ENCODE assay signal across 8 cellular contexts in the genomic region with DNA sequence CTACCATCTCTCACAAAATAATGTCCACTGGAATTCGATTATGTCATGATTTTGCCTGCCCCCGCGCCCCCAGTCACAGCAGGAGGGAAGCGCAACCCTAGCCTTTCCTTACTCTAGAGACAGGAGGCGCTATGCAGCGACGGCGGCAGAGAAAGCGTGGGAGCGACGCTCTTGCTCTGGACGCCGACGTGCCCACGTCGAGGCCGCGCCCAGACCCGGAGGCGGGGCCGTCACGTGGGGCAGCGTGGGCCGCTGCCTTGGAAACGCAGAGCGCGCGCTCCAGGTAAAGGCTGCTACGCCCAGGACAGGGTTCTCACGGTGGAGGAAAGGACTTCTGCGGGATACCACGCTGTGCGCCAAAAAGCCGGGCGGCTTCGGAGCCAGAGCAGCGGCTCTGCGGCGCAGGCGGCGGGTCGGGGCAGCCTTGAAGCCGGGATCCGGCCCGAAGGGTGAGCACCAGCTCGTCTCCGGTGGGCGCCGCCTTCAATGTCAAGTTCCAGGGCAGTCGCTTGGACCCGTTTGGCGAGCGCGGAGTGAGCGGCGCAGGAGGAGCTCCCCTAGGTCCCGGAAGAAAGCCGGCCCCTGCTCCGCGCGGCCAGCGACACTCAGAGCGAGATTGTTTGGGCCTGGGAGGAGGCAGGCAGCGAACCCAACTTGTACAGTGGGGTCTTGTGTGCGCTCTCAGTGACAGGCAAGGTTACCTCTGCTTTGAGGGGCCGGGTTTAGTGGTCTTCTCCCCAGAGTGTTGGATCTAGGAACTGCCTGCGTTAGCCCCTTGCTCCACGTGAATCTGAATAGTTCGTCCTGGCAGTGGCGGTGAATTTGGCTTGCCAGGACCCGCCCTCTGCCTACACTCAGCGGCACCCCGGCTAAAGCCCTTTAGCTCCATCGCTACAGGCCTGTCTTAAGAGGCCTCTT.
A peak's percentile ranks its signal among the peaks of the same experiment; 100 is the strongest.
DNase-seq lines count a peak whose midpoint lies in the region; ATAC-seq and TF ChIP-seq lines count a peak whose summit lies in the region.

No MANE protein-coding gene starts in this region.

- H3K27ac Mint-ChIP-seq in GM23338 (peak overlapping the region; percentile 80), natural killer cell (peak overlapping the region; percentile 76 to 89)
- H3K27ac Mint-ChIP-seq in activated T-helper 2 cell treated with anti-CD3 and anti-CD28 coated beads, Interferon-gamma antibody, Interleukin-2, Interleukin-4, amounts not matched to agents 10 μg/mL and 5 μg/mL and 100 μg/mL, durations not matched to agents 14 hours and 24 hours and 36 hours = peak overlapping the region; percentile 87

- no peaks in the 10 kb centered on the region for H3K27me3 ChIP-seq in GM23338 (ENCODE audit: insufficient read depth)

- H3K4me1 ChIP-seq in GM23338 (ENCODE audit: insufficient read depth) = peaks cover 32% of the 10 kb centered on the region

- H3K4me3 Mint-ChIP-seq in GM23338 (peak overlapping the region; percentile 96), natural killer cell (peak overlapping the region; percentile 95)
- peak overlapping the region; percentile 91 for H3K4me3 Mint-ChIP-seq in activated T-helper 2 cell treated with anti-CD3 and anti-CD28 coated beads, Interferon-gamma antibody, Interleukin-2, Interleukin-4, amounts not matched to agents 10 μg/mL and 5 μg/mL and 100 μg/mL, durations not matched to agents 14 hours and 24 hours and 36 hours (ENCODE audit: low read depth)

- peak overlapping the region; percentile 85 for H2AFZ ChIP-seq in GM23338

- 0 out of 3 replicates have a peak, but pooled peaks cover 3% of the 10 kb centered on the region for H3K36me3 Mint-ChIP-seq in GM23338 (ENCODE audit: low read depth)
- H3K36me3 Mint-ChIP-seq in activated T-helper 2 cell treated with anti-CD3 and anti-CD28 coated beads, Interferon-gamma antibody, Interleukin-2, Interleukin-4, amounts not matched to agents 10 μg/mL and 5 μg/mL and 100 μg/mL, durations not matched to agents 14 hours and 24 hours and 36 hours (ENCODE audit: low read depth) = peaks cover 7% of the 10 kb centered on the region
- H3K36me3 Mint-ChIP-seq in natural killer cell = no peaks in the 10 kb centered on the region

- ATAC-seq in GM23338 = peak; percentile 91
- ATAC-seq in natural killer cell = peak; percentile 95 to 100 (median 98)

- H3K4me2 ChIP-seq in GM23338 = peak overlapping the region; percentile 90

- no peaks in the 10 kb centered on the region for H3K36me3 ChIP-seq in GM23338 (ENCODE audit: insufficient read depth)

- peaks cover 31% of the 10 kb centered on the region; the same call in 2 of the 3 replicates for H3K4me1 Mint-ChIP-seq in GM23338
- H3K4me1 Mint-ChIP-seq in activated T-helper 2 cell treated with anti-CD3 and anti-CD28 coated beads, Interferon-gamma antibody, Interleukin-2, Interleukin-4, amounts not matched to agents 10 μg/mL and 5 μg/mL and 100 μg/mL, durations not matched to agents 14 hours and 24 hours and 36 hours (ENCODE audit: low read depth) = peaks cover 21% of the 10 kb centered on the region
- peaks cover 23 to 24% of the 10 kb centered on the region in 2 donors for H3K4me1 Mint-ChIP-seq in natural killer cell

- H3K9me3 Mint-ChIP-seq in GM23338 (no peaks in the 10 kb centered on the region), natural killer cell (no peaks in the 10 kb centered on the region)
- H3K9me3 Mint-ChIP-seq in activated T-helper 2 cell treated with anti-CD3 and anti-CD28 coated beads, Interferon-gamma antibody, Interleukin-2, Interleukin-4, amounts not matched to agents 10 μg/mL and 5 μg/mL and 100 μg/mL, durations not matched to agents 14 hours and 24 hours and 36 hours = no peaks in the 10 kb centered on the region

- H3K27me3 Mint-ChIP-seq in GM23338 (ENCODE audit: insufficient read depth, low read depth, poor library complexity) (no peaks in the 10 kb centered on the region), natural killer cell (ENCODE audit: low read depth in 2 of 2) (peaks cover 0 to 2% of the 10 kb centered on the region in 2 donors)
- peaks cover 3% of the 10 kb centered on the region for H3K27me3 Mint-ChIP-seq in activated T-helper 2 cell treated with anti-CD3 and anti-CD28 coated beads, Interferon-gamma antibody, Interleukin-2, Interleukin-4, amounts not matched to agents 10 μg/mL and 5 μg/mL and 100 μg/mL, durations not matched to agents 14 hours and 24 hours and 36 hours (ENCODE audit: low read depth)

- TF ChIP-seq CTCF in GM23338 (conservative IDR thresholded peaks at IDR 0.05; ENCODE audit: low read depth in 2 of 2) = peak; percentile 76 to 85
- peak; percentile 80 for TF ChIP-seq CTCF in fibroblast of pulmonary artery (IDR thresholded peaks at IDR 0.05; ENCODE audit: low read length, missing control alignments)
- peak; percentile 80 for TF ChIP-seq CTCF in natural killer cell (IDR thresholded peaks at IDR 0.05)

- intact Hi-C loops in activated T-helper 2 cell treated with anti-CD3 and anti-CD28 coated beads, Interferon-gamma antibody, Interleukin-2, Interleukin-4, amounts not matched to agents 10 μg/mL and 5 μg/mL and 100 μg/mL, durations not matched to agents 14 hours and 24 hours and 36 hours (cut with micrococcal nuclease) = loop anchor here (1.0 to 10.0 kb wide), 8 partner anchors 31 to 377 kb away; partner anchors contain the start of genes FGF9, MICU2, MRPL57 and SKA3
- intact Hi-C loops in natural killer cell (cut with micrococcal nuclease) = loop anchor here (1.0 kb wide), 2 partner anchors 161 to 181 kb away; partner anchors contain the start of gene ZDHHC20

- peaks cover 29% of the 10 kb centered on the region for H3K79me2 ChIP-seq in GM23338 (replicated peaks; ENCODE audit: insufficient read depth)

- peak overlapping the region; percentile 77 for H3K4me3 ChIP-seq in GM23338
- peak overlapping the region; percentile 96 for H3K4me3 ChIP-seq in fibroblast of pulmonary artery (replicated peaks; ENCODE audit: low read depth, low read length)

- 0 out of 2 replicates have a peak, but pooled peaks cover 7% of the 10 kb centered on the region for H3F3A ChIP-seq in GM23338 (replicated peaks; ENCODE audit: low read depth)

- DNase-seq in EL (peak; percentile 90), GM23338 (ENCODE audit: low spot score) (peak; percentile 97), Kasumi-1 (lab: John Stamatoyannopoulos, UW) (peak; percentile 72 to 77), RPMI7951 (ENCODE audit: low read depth) (peak; percentile 85), fibroblast of pulmonary artery (ENCODE audit: low read depth) (peak; percentile 94), natural killer cell (peak; percentile 79)
- DNase-seq in activated T-helper 2 cell treated with anti-CD3 and anti-CD28 coated beads, Interferon-gamma antibody, Interleukin-2, Interleukin-4, amounts not matched to agents 10 μg/mL and 5 μg/mL and 100 μg/mL, durations not matched to agents 14 hours and 24 hours and 36 hours (ENCODE audit: low spot score) = peak; percentile 83
- DNase-seq in stimulated activated naive CD4-positive, alpha-beta T cell (lab: John Stamatoyannopoulos, UW) = peak; percentile 75 to 84 (median 78)

- no peaks in the 10 kb centered on the region; the same call in 1 of the 2 replicates for H4K20me1 ChIP-seq in GM23338 (replicated peaks; ENCODE audit: insufficient read depth)

- no peaks in the 10 kb centered on the region for H3K9me2 ChIP-seq in GM23338 (ENCODE audit: insufficient read depth)

- peak overlapping the region; percentile 92 for H3K27ac ChIP-seq in GM23338 (ENCODE audit: low read depth)

TF ChIP-seq in GM23338, 12 proteins besides CTCF, POLR2A, EP300 and RAD21:
- TF ChIP-seq EZH2 (IDR thresholded peaks at IDR 0.05; ENCODE audit: low read depth, unreplicated experiment) (no peak), POLR2AphosphoS5 (IDR thresholded peaks at IDR 0.05; ENCODE audit: low read depth) (peak; percentile 56), ETS1 (IDR thresholded peaks at IDR 0.05) (peak; percentile 68; the same call in 1 of the 2 replicates), CREB1 (CRISPR knock-in tag; IDR thresholded peaks at IDR 0.05; ENCODE audit: low read depth) (peak; percentile 86)

Comparison
In these comparisons a context has a peak if more than half of its experiments do, and no peak if none do; other contexts are left out.
1. Peak in every context shown above with its lines: DNase-seq, ATAC-seq, H3K4me3 ChIP-seq and H3K27ac ChIP-seq.